In genomic region chrX:105191878-105192277, GRCh38 we compare ENCODE assay signal across 9 cellular contexts. TPM values are rescaled to one million over a fixed set of nuclear protein-coding genes. Genes with fewer than 3 reads are reported as not detected.
A peak's percentile ranks its signal among the peaks of the same experiment; 100 is the strongest.
DNase-seq lines count a peak whose midpoint lies in the region; ATAC-seq and TF ChIP-seq lines count a peak whose summit lies in the region.
"Had no signal": no experiment of that assay in that cellular context is flagged by ENCODE, and none has a peak within 500 bp of the region (broad histone marks: within the 10 kb centered on the region; RNA-seq: fewer than 3 reads in every experiment).

No MANE protein-coding gene starts in this region.

- no peak overlapping the region for H3K4me3 Mint-ChIP-seq in brain

- H3K4me1 Mint-ChIP-seq in brain, result no peaks in the 10 kb centered on the region

- H3K4me2 ChIP-seq in neural cell (ENCODE audit: low read length), result no peak overlapping the region

- peaks cover 4% of the 10 kb centered on the region for H3K27me3 Mint-ChIP-seq in brain

- DNase-seq in NCI-H1694 (lab: John Stamatoyannopoulos, UW), result no peak
- no peak for DNase-seq in inferior parietal cortex (ENCODE audit: extremely low spot score)
- no peak for DNase-seq in MV-4-11 (lab: John Stamatoyannopoulos, UW)

- H3K9me3 Mint-ChIP-seq in brain, result no peaks in the 10 kb centered on the region

- H3K9ac ChIP-seq in neural cell (ENCODE audit: low read length), result no peak overlapping the region

- H3K9me3 ChIP-seq in neural cell (ENCODE audit: low read length), result no peaks in the 10 kb centered on the region
- H3K9me3 ChIP-seq: thoracic aorta had no signal

- TF ChIP-seq CTCF in brain (conservative IDR thresholded peaks at IDR 0.05) (peak; percentile 42 to 59), neural cell (IDR thresholded peaks at IDR 0.05; ENCODE audit: poor library complexity, severe bottlenecking) (peak; percentile 51)

- no peaks in the 10 kb centered on the region for H3K79me2 ChIP-seq in neural cell (replicated peaks; ENCODE audit: insufficient read depth, low read length)

- H3K4me3 ChIP-seq in neural cell (ENCODE audit: low read length), result no peak overlapping the region
- H3K4me3 ChIP-seq: thoracic aorta had no signal

- no peaks in the 10 kb centered on the region for H3K9me2 ChIP-seq in neural cell (ENCODE audit: insufficient read depth, low read length)

- no peak overlapping the region for H2AFZ ChIP-seq in neural cell (ENCODE audit: low read depth, low read length)

- no peak for TF ChIP-seq EP300 in Ishikawa (IDR thresholded peaks at IDR 0.05; ENCODE audit: borderline replicate concordance)
- TF ChIP-seq EP300 in neural cell (conservative IDR thresholded peaks at IDR 0.05; ENCODE audit: poor library complexity, severe bottlenecking), result no peak

- TF ChIP-seq RAD21 in Ishikawa (IDR thresholded peaks at IDR 0.05; ENCODE audit: low read depth) (peak; percentile 40), neural cell (conservative IDR thresholded peaks at IDR 0.05) (peak; percentile 42)

- ATAC-seq in GM18508 (IDR thresholded peaks at IDR 0.05; ENCODE audit: insufficient read depth, unreplicated experiment), result peak; percentile 75
- ATAC-seq in HG03460 (IDR thresholded peaks at IDR 0.05; ENCODE audit: unreplicated experiment), result no peak

- no peaks in the 10 kb centered on the region for H3K36me3 ChIP-seq in neural cell (ENCODE audit: insufficient read depth, low read length)
- H3K36me3 ChIP-seq: thoracic aorta had no signal

- no peaks in the 10 kb centered on the region for H3F3A ChIP-seq in neural cell (ENCODE audit: insufficient read depth, low read length, poor library complexity, severe bottlenecking)

- H3K27ac Mint-ChIP-seq in brain, result no peak overlapping the region

- no peaks in the 10 kb centered on the region for H3K36me3 Mint-ChIP-seq in brain

- H3K27ac ChIP-seq in neural cell (ENCODE audit: low read length), result no peak overlapping the region
- H3K27ac ChIP-seq: thoracic aorta had no signal

- H4K20me1 ChIP-seq in neural cell (ENCODE audit: insufficient read depth), result no peaks in the 10 kb centered on the region

- no peaks in the 10 kb centered on the region for H3K27me3 ChIP-seq in neural cell (ENCODE audit: insufficient read depth, low read depth, low read length)

TF ChIP-seq in Ishikawa, 13 proteins besides CTCF, POLR2A, EP300 and RAD21:
- TF ChIP-seq CREB1 (IDR thresholded peaks at IDR 0.05; ENCODE audit: low read depth), result no peak
- TF ChIP-seq NFIC (IDR thresholded peaks at IDR 0.05), result no peak
- no peak for TF ChIP-seq REST (IDR thresholded peaks at IDR 0.05; ENCODE audit: low read depth)
- no peak for TF ChIP-seq EGR1 (IDR thresholded peaks at IDR 0.05)
- TF ChIP-seq TAF1 (IDR thresholded peaks at IDR 0.05; ENCODE audit: low read depth), result no peak
- no peak for TF ChIP-seq FOXM1 (IDR thresholded peaks at IDR 0.05; ENCODE audit: borderline replicate concordance, low read depth)
- TF ChIP-seq CEBPB (IDR thresholded peaks at IDR 0.05), result no peak
- TF ChIP-seq ZBTB7A (IDR thresholded peaks at IDR 0.05; ENCODE audit: low read depth), result no peak
- no peak for TF ChIP-seq TEAD4 (IDR thresholded peaks at IDR 0.05)
- TF ChIP-seq USF1 (IDR thresholded peaks at IDR 0.05), result no peak
- no peak for TF ChIP-seq TCF12 (IDR thresholded peaks at IDR 0.05; ENCODE audit: low read depth)
- TF ChIP-seq YY1 (IDR thresholded peaks at IDR 0.05; ENCODE audit: low read depth), result no peak
- TF ChIP-seq MAX (IDR thresholded peaks at IDR 0.05), result no peak

TF ChIP-seq in neural cell, 6 proteins besides CTCF, POLR2A, EP300 and RAD21:
- TF ChIP-seq REST (IDR thresholded peaks at IDR 0.05; ENCODE audit: borderline replicate concordance), result no peak
- no peak for TF ChIP-seq MXI1 (conservative IDR thresholded peaks at IDR 0.05; ENCODE audit: poor library complexity, severe bottlenecking)
- peak; percentile 51 for TF ChIP-seq SMC3 (conservative IDR thresholded peaks at IDR 0.05; ENCODE audit: poor library complexity)
- TF ChIP-seq POLR2AphosphoS5 (IDR thresholded peaks at IDR 0.05), result no peak
- TF ChIP-seq TAF1 (IDR thresholded peaks at IDR 0.05; ENCODE audit: low read depth), result no peak
- no peak for TF ChIP-seq EZH2 (IDR thresholded peaks at IDR 0.05; ENCODE audit: borderline replicate concordance, insufficient read depth, low read length, poor library complexity, severe bottlenecking)

RNA-seq across cellular contexts. Expression of gene TEX13A, which starts 28.6 kb away (rescaled TPM):
- polyA plus RNA-seq in brain (ENCODE audit: insufficient read depth, low read depth, low replicate concordance), result not detected
- polyA plus RNA-seq in neural cell, result not detected in 2 replicates
- not detected in 2 replicates for polyA minus RNA-seq in neural cell
